In the genomic region with DNA sequence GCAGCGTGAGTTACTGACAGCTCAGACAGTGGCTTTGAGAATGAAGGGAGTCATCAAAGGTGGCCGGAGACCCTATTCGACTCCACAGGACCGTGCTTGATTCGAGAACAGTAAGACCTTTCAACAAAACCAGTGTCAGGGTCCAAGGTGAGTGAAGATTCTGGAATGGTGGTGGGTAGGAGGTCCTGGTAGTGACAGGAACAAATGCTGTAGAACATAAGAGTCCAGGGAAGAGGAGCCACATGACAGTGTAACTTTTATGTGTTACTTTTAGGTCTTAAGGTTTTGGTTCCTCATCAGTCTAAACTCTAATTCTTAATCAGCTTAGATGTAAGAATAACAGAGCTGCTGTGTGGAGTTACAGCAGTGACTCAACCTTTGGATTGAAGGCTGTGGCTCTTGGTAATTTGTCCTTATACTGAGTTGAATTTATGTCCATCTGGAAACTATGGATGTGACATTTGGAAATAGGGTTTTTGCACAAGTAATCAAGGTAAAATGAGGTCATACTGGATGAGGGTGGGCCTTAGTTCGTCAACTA, we compare ENCODE assay signal across 1 cellular context.
TF ChIP-seq lines count a peak whose summit lies in the region.

No MANE protein-coding gene starts in this region.

TF ChIP-seq in WTC11, 78 proteins besides CTCF, POLR2A, EP300 and RAD21 (continued from another document):
- TF ChIP-seq, protein P1, sequence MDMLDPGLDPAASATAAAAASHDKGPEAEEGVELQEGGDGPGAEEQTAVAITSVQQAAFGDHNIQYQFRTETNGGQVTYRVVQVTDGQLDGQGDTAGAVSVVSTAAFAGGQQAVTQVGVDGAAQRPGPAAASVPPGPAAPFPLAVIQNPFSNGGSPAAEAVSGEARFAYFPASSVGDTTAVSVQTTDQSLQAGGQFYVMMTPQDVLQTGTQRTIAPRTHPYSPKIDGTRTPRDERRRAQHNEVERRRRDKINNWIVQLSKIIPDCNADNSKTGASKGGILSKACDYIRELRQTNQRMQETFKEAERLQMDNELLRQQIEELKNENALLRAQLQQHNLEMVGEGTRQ (CRISPR knock-in tag; IDR thresholded peaks at IDR 0.05), result no peak
- no peak for TF ChIP-seq FOXK1 (CRISPR knock-in tag; IDR thresholded peaks at IDR 0.05)
- no peak for TF ChIP-seq NFE2L1 (CRISPR knock-in tag; IDR thresholded peaks at IDR 0.05)
- TF ChIP-seq GTF2I (CRISPR knock-in tag; conservative IDR thresholded peaks at IDR 0.05), result no peak
- TF ChIP-seq, protein P2, sequence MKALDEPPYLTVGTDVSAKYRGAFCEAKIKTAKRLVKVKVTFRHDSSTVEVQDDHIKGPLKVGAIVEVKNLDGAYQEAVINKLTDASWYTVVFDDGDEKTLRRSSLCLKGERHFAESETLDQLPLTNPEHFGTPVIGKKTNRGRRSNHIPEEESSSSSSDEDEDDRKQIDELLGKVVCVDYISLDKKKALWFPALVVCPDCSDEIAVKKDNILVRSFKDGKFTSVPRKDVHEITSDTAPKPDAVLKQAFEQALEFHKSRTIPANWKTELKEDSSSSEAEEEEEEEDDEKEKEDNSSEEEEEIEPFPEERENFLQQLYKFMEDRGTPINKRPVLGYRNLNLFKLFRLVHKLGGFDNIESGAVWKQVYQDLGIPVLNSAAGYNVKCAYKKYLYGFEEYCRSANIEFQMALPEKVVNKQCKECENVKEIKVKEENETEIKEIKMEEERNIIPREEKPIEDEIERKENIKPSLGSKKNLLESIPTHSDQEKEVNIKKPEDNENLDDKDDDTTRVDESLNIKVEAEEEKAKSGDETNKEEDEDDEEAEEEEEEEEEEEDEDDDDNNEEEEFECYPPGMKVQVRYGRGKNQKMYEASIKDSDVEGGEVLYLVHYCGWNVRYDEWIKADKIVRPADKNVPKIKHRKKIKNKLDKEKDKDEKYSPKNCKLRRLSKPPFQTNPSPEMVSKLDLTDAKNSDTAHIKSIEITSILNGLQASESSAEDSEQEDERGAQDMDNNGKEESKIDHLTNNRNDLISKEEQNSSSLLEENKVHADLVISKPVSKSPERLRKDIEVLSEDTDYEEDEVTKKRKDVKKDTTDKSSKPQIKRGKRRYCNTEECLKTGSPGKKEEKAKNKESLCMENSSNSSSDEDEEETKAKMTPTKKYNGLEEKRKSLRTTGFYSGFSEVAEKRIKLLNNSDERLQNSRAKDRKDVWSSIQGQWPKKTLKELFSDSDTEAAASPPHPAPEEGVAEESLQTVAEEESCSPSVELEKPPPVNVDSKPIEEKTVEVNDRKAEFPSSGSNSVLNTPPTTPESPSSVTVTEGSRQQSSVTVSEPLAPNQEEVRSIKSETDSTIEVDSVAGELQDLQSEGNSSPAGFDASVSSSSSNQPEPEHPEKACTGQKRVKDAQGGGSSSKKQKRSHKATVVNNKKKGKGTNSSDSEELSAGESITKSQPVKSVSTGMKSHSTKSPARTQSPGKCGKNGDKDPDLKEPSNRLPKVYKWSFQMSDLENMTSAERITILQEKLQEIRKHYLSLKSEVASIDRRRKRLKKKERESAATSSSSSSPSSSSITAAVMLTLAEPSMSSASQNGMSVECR (CRISPR knock-in tag; IDR thresholded peaks at IDR 0.05; ENCODE audit: borderline replicate concordance), result no peak
- TF ChIP-seq SMAD3 (CRISPR knock-in tag; IDR thresholded peaks at IDR 0.05; ENCODE audit: borderline replicate concordance), result no peak
- no peak for TF ChIP-seq PREB (CRISPR knock-in tag; IDR thresholded peaks at IDR 0.05; ENCODE audit: borderline replicate concordance)
- no peak for TF ChIP-seq KAT7 (CRISPR knock-in tag; IDR thresholded peaks at IDR 0.05; ENCODE audit: borderline replicate concordance)
